17 cellular contexts compared by ENCODE assay signal in genomic region chr11:57429946-57430345, GRCh38. TPM values are rescaled to one million over a fixed set of nuclear protein-coding genes. Genes with fewer than 3 reads are reported as not detected.
DNase-seq lines count a peak whose midpoint lies in the region; ATAC-seq and TF ChIP-seq lines count a peak whose summit lies in the region.
"Had no signal": no experiment of that assay in that cellular context is flagged by ENCODE, and none has a peak within 500 bp of the region (broad histone marks: within the 10 kb centered on the region; RNA-seq: fewer than 3 reads in every experiment).

No MANE protein-coding gene starts in this region.

- peak overlapping the region in 2 of 5 donors; percentile 30 to 95 for H3K27ac ChIP-seq in stomach

- no peak for TF ChIP-seq POLR2A in stomach (IDR thresholded peaks at IDR 0.05)

- H3K9me3 ChIP-seq in stomach, result no peaks in the 10 kb centered on the region
- H3K9me3 ChIP-seq: SK-N-SH had no signal

- no peak for TF ChIP-seq EP300 in stomach (IDR thresholded peaks at IDR 0.05)

- TF ChIP-seq CTCF in stomach (IDR thresholded peaks at IDR 0.05), result no peak

- no peaks in the 10 kb centered on the region for H3K36me3 ChIP-seq in stomach

- ATAC-seq in HG02970 (IDR thresholded peaks at IDR 0.05; ENCODE audit: low FRiP score, unreplicated experiment), result no peak

- no peaks in the 10 kb centered on the region for H3K27me3 ChIP-seq in stomach

- intact Hi-C loops in stomach (cut with DNase I; ENCODE audit: low total_unique reads), result no loop called here

- DNase-seq in NCI-H345 (lab: John Stamatoyannopoulos, UW) (peak; percentile 26), NCI-H345 treated with DMSO at 0.1 percent for 48 hours (lab: John Stamatoyannopoulos, UW; ENCODE audit: unreplicated experiment) (no peak), DMS153 treated with DMSO at 0.1 percent for 48 hours (lab: John Stamatoyannopoulos, UW; ENCODE audit: unreplicated experiment) (peak; percentile 31), NCI-H69 (lab: John Stamatoyannopoulos, UW) (peak; percentile 28), stomach (peak; percentile 27), NOMO-1 treated with dmso at 0.1 percent for 144 hours (lab: John Stamatoyannopoulos, UW; ENCODE audit: unreplicated experiment) (no peak)
- DNase-seq: ACHN, C1 segment of cervical spinal cord, DMS 273 treated with DMSO at 0.1 percent for 48 hours, NCI-H526, RPMI8226, SHP77 treated with DMSO at 0.1 percent for 48 hours, SK-N-SH, T-helper 9 cell had no signal

- H3K4me1 ChIP-seq in stomach, result peaks cover 38 to 70% (median 50%) of the 10 kb centered on the region in 4 donors

- WGBS in stomach, 5 donors, result 17 to 53% (median 25%) methylated on average over 4 of the region's 4 CpGs

- no peak overlapping the region for H3K4me3 ChIP-seq in stomach

RNA-seq across cellular contexts. Expression of gene SLC43A3, which starts 3.0 kb away (rescaled TPM):
- 10 to 100 TPM in 3 of 5 donors, 1 to 10 TPM in 2; 1.2 to 81.7 (median 10.5) TPM for total RNA-seq in stomach
- 10 to 100 TPM; 10.2 to 22.8 (median 15.0) TPM for polyA plus RNA-seq in stomach

RNA-seq across cellular contexts. Expression of gene RTN4RL2, which starts 30.4 kb away (rescaled TPM):
- 1 to 10 TPM in 2 of 5 donors, not detected in 3; 3.9 to 8.1 TPM for total RNA-seq in stomach
- under 1 TPM; 0.75 to 0.78 (median 0.76) TPM for polyA plus RNA-seq in stomach

RNA-seq across cellular contexts. Expression of gene PRG2, which starts 39.5 kb away (rescaled TPM):
- under 1 TPM in 1 of 5 donors, not detected in 4; 0.73 TPM for total RNA-seq in stomach
- polyA plus RNA-seq in stomach, result under 1 TPM in 1 of 3 donors, not detected in 2; 0.25 TPM
- total RNA-seq: H1, LHCN-M2 had no signal
- polyA plus RNA-seq: SK-N-SH had no signal

RNA-seq across cellular contexts. Expression of gene PRG3, which starts 49.0 kb away (rescaled TPM):
- not detected for total RNA-seq in stomach
- not detected for polyA plus RNA-seq in stomach
- total RNA-seq: H1, LHCN-M2 had no signal
- polyA plus RNA-seq: H1, SK-N-SH had no signal

Comparison
In these comparisons a context has a peak if more than half of its experiments do, and no peak if none do; other contexts are left out.
1. DNase-seq: peak in NCI-H345 (single experiment), DMS153 treated with DMSO at 0.1 percent for 48 hours (single experiment), NCI-H69 (single experiment) and stomach (single experiment); none in NCI-H345 treated with DMSO at 0.1 percent for 48 hours (single experiment) and NOMO-1 treated with dmso at 0.1 percent for 144 hours (single experiment).